In genomic region chrX:64093761-64094160, GRCh38 we compare ENCODE assay signal across 8 cellular contexts.
DNase-seq lines count a peak whose midpoint lies in the region; ATAC-seq and TF ChIP-seq lines count a peak whose summit lies in the region.

No MANE protein-coding gene starts in this region.

- no peaks in the 10 kb centered on the region for H3K27me3 ChIP-seq in DND-41 (ENCODE audit: insufficient read depth, low read length, poor library complexity)

- H3K27me3 Mint-ChIP-seq in chondrocyte (ENCODE audit: low read depth) = no peaks in the 10 kb centered on the region
- no peaks in the 10 kb centered on the region for H3K27me3 Mint-ChIP-seq in nephron (ENCODE audit: low read depth)

- H3K9me3 ChIP-seq in DND-41 (ENCODE audit: insufficient read depth, low read length, severe bottlenecking) = no peaks in the 10 kb centered on the region

- H2AFZ ChIP-seq in DND-41 (ENCODE audit: low read depth, low read length) = no peak overlapping the region

- H3K4me3 Mint-ChIP-seq in chondrocyte (ENCODE audit: unreplicated experiment) = no peak overlapping the region
- H3K4me3 Mint-ChIP-seq in nephron = no peak overlapping the region

- peaks cover 2% of the 10 kb centered on the region for H3K36me3 Mint-ChIP-seq in chondrocyte (ENCODE audit: low read depth)
- no peaks in the 10 kb centered on the region for H3K36me3 Mint-ChIP-seq in nephron (ENCODE audit: low read depth)

- no peaks in the 10 kb centered on the region for H4K20me1 ChIP-seq in DND-41 (ENCODE audit: insufficient read depth, low read length)

- H3K4me1 Mint-ChIP-seq in chondrocyte (ENCODE audit: low read depth) (no peaks in the 10 kb centered on the region), nephron (no peaks in the 10 kb centered on the region)

- H3K4me2 ChIP-seq in DND-41 (ENCODE audit: insufficient read depth, low read length) = no peak overlapping the region

- peak; percentile 45 for TF ChIP-seq RAD21 in Ishikawa (IDR thresholded peaks at IDR 0.05; ENCODE audit: low read depth)

- H3K4me1 ChIP-seq in DND-41 (ENCODE audit: insufficient read depth, low read length) = no peaks in the 10 kb centered on the region

- ATAC-seq in DND-41 (ENCODE audit: insufficient read depth, low read depth) = 0 out of 3 replicates have a peak, but pooled peaks have one; percentile 27

- H3K79me2 ChIP-seq in DND-41 (ENCODE audit: insufficient read depth, low read length) = no peaks in the 10 kb centered on the region

- H3K9me3 Mint-ChIP-seq in chondrocyte (ENCODE audit: low read depth) (peaks cover 17% of the 10 kb centered on the region), nephron (peaks cover 16% of the 10 kb centered on the region)

- H3K9ac ChIP-seq in DND-41 (ENCODE audit: low read depth, low read length) = no peak overlapping the region

- TF ChIP-seq CTCF in DND-41 (IDR thresholded peaks at IDR 0.05; ENCODE audit: borderline replicate concordance, extremely low read depth, low read length, poor library complexity, severe bottlenecking) = peak; percentile 56
- peak; percentile 77 for TF ChIP-seq CTCF in chondrocyte (IDR thresholded peaks at IDR 0.05)
- peak in 2 of 3 experiments; percentile 35 to 44 for TF ChIP-seq CTCF in nephron (IDR thresholded peaks at IDR 0.05; ENCODE audit: unreplicated experiment in 3 of 3)

- H3K27ac Mint-ChIP-seq in chondrocyte (ENCODE audit: unreplicated experiment) = no peak overlapping the region
- no peak overlapping the region for H3K27ac Mint-ChIP-seq in nephron

- H3K36me3 ChIP-seq in DND-41 (ENCODE audit: insufficient read depth, low read length) = no peaks in the 10 kb centered on the region

- TF ChIP-seq EP300 in Ishikawa (IDR thresholded peaks at IDR 0.05; ENCODE audit: borderline replicate concordance) = no peak

- DNase-seq in DND-41 (no peak), chondrocyte (ENCODE audit: low spot score) (no peak), RPMI8226 (no peak), occipital lobe (lab: John Stamatoyannopoulos, UW) (no peak), NCI-H146 (lab: John Stamatoyannopoulos, UW) (no peak), NCI-H2227 treated with DMSO at 0.1 percent for 48 hours (lab: John Stamatoyannopoulos, UW) (no peak)

- H3K4me3 ChIP-seq in DND-41 (ENCODE audit: low read depth in 1 of 2, low read length in 2 of 2) = no peak overlapping the region

- H3K27ac ChIP-seq in DND-41 (ENCODE audit: low read length) = no peak overlapping the region

TF ChIP-seq in Ishikawa, 13 proteins besides CTCF, POLR2A, EP300 and RAD21:
- no peak for TF ChIP-seq ZBTB7A (IDR thresholded peaks at IDR 0.05; ENCODE audit: low read depth)
- TF ChIP-seq EGR1 (IDR thresholded peaks at IDR 0.05) = no peak
- no peak for TF ChIP-seq YY1 (IDR thresholded peaks at IDR 0.05; ENCODE audit: low read depth)
- TF ChIP-seq NFIC (IDR thresholded peaks at IDR 0.05) = no peak
- no peak for TF ChIP-seq TAF1 (IDR thresholded peaks at IDR 0.05; ENCODE audit: low read depth)
- TF ChIP-seq MAX (IDR thresholded peaks at IDR 0.05) = no peak
- TF ChIP-seq CEBPB (IDR thresholded peaks at IDR 0.05) = no peak
- TF ChIP-seq TEAD4 (IDR thresholded peaks at IDR 0.05) = no peak
- TF ChIP-seq FOXM1 (IDR thresholded peaks at IDR 0.05; ENCODE audit: borderline replicate concordance, low read depth) = no peak
- no peak for TF ChIP-seq CREB1 (IDR thresholded peaks at IDR 0.05; ENCODE audit: low read depth)
- TF ChIP-seq REST (IDR thresholded peaks at IDR 0.05; ENCODE audit: low read depth) = no peak
- TF ChIP-seq TCF12 (IDR thresholded peaks at IDR 0.05; ENCODE audit: low read depth) = no peak
- TF ChIP-seq USF1 (IDR thresholded peaks at IDR 0.05) = no peak
TF ChIP-seq in Ishikawa: peak in this region for 0.
